Comparison of ENCODE assay signal across 1 cellular context in the genomic region with DNA sequence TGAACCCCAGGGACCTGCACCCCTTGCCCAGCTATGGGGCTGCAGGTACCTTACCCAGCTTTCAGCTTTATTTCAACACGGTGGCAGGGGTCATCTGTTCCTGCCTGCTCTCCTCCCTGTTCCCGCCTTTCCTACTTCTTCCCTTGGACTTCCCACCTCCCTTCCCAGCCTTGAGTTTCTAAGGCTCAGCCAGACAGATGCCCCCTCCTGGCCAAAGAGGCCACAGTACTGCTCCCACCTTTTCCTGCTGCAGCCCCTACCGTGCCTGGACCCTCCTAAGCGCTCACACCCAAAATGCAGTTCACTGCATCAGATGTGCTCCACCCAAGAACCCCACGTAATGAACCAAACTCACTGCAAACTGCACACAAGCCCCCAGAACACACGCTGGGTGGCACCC.
TF ChIP-seq lines count a peak whose summit lies in the region.

No MANE protein-coding gene starts in this region.

TF ChIP-seq in K562, 482 proteins besides CTCF, POLR2A, EP300 and RAD21:
- TF ChIP-seq ZNF707 (CRISPR knock-in tag; conservative IDR thresholded peaks at IDR 0.05) (no peak), HDAC8 (tag; IDR thresholded peaks at IDR 0.05) (no peak), ZBTB8A (IDR thresholded peaks at IDR 0.05; ENCODE audit: partially characterized antibody) (no peak), ZNF696 (CRISPR knock-in tag; conservative IDR thresholded peaks at IDR 0.05) (no peak)
- TF ChIP-seq, protein P1, sequence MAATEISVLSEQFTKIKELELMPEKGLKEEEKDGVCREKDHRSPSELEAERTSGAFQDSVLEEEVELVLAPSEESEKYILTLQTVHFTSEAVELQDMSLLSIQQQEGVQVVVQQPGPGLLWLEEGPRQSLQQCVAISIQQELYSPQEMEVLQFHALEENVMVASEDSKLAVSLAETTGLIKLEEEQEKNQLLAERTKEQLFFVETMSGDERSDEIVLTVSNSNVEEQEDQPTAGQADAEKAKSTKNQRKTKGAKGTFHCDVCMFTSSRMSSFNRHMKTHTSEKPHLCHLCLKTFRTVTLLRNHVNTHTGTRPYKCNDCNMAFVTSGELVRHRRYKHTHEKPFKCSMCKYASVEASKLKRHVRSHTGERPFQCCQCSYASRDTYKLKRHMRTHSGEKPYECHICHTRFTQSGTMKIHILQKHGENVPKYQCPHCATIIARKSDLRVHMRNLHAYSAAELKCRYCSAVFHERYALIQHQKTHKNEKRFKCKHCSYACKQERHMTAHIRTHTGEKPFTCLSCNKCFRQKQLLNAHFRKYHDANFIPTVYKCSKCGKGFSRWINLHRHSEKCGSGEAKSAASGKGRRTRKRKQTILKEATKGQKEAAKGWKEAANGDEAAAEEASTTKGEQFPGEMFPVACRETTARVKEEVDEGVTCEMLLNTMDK (IDR thresholded peaks at IDR 0.05; ENCODE audit: borderline replicate concordance, insufficient read depth, low read depth, low read length, poor library complexity, severe bottlenecking): peak; percentile 10
